ENCODE assay signal across 20 cellular contexts in genomic region chr9:111276723-111277122, GRCh38. TPM values are rescaled to one million over a fixed set of nuclear protein-coding genes. Genes with fewer than 3 reads are reported as not detected.
"Had no signal": no experiment of that assay in that cellular context is flagged by ENCODE, and none has a peak within 500 bp of the region (broad histone marks: within the 10 kb centered on the region; RNA-seq: fewer than 3 reads in every experiment).

No MANE protein-coding gene starts in this region.

- H3K9me3 ChIP-seq: adrenal gland, upper lobe of left lung had no signal

- H3K27ac ChIP-seq: adrenal gland, cardiac muscle cell, hepatocyte, parathyroid adenoma, upper lobe of left lung, WERI-Rb-1 had no signal

- H2AFZ ChIP-seq: hepatocyte, parathyroid adenoma had no signal

- H3K4me1 ChIP-seq: adrenal gland, parathyroid adenoma, upper lobe of left lung had no signal

- H3K4me2 ChIP-seq: hepatocyte had no signal

- H3K79me2 ChIP-seq: hepatocyte, parathyroid adenoma had no signal

- ATAC-seq: activated CD8-positive, alpha-beta T cell treated with anti-CD3 and anti-CD28 coated beads, Interleukin-2, amount 10 ng/mL, durations not matched to agents 7 days and 5 days; esophagus mucosa; left lobe of liver; naive thymus-derived CD4-positive, alpha-beta T cell had no signal

- DNase-seq: activated CD4-positive, alpha-beta T cell treated with anti-CD3 and anti-CD28 coated beads for 4 hours; activated CD8-positive, alpha-beta memory T cell treated with anti-CD3 and anti-CD28 coated beads, Interleukin-2, amount 50 U/mL, for 4 hours; activated CD8-positive, alpha-beta T cell treated with anti-CD3 and anti-CD28 coated beads, Interleukin-2, amount 10 ng/mL, durations not matched to agents 7 days and 5 days; activated effector memory CD4-positive, alpha-beta T cell treated with anti-CD3 and anti-CD28 coated beads, Interleukin-2, amount 50 U/mL, for 16 hours; activated T-cell treated with anti-CD3 and anti-CD28 coated beads, Interleukin-2, amount 50 U/mL, for 48 hours; adrenal gland; mammary epithelial cell; naive thymus-derived CD4-positive, alpha-beta T cell; stimulated activated naive CD4-positive, alpha-beta T cell; T1000; upper lobe of left lung; WERI-Rb-1 had no signal

- H3K9ac ChIP-seq: parathyroid adenoma had no signal

- H3K27me3 ChIP-seq: adrenal gland, cardiac muscle cell, hepatocyte, upper lobe of left lung had no signal

- H3K4me3 ChIP-seq: adrenal gland, cardiac muscle cell, hepatocyte, upper lobe of left lung had no signal

- H3K36me3 ChIP-seq: adrenal gland, cardiac muscle cell, upper lobe of left lung, WERI-Rb-1 had no signal

RNA-seq across cellular contexts. Expression of gene OR2K2, which starts 53.3 kb away (rescaled TPM):
- total RNA-seq: activated CD8-positive, alpha-beta T cell treated with anti-CD3 and anti-CD28 coated beads, Interleukin-2, amount 10 ng/mL, durations not matched to agents 7 days and 5 days; adrenal gland; cardiac muscle cell; esophagus mucosa; hepatocyte; left lobe of liver; mammary epithelial cell; naive thymus-derived CD4-positive, alpha-beta T cell; renal cortical epithelial cell; temporal lobe; upper lobe of left lung had no signal
- polyA plus RNA-seq: adrenal gland; hepatocyte; keratinocyte; mammary epithelial cell; naive thymus-derived CD4-positive, alpha-beta T cell had no signal
